ENCODE assay signal across 2 cellular contexts in genomic region chr1:145714524-145715111, GRCh38.
A peak's percentile ranks its signal among the peaks of the same experiment; 100 is the strongest.
TF ChIP-seq lines count a peak whose summit lies in the region.

No MANE protein-coding gene starts in this region.

TF ChIP-seq in A549, 52 proteins besides CTCF, POLR2A, EP300 and RAD21:
- TF ChIP-seq, protein P1, sequence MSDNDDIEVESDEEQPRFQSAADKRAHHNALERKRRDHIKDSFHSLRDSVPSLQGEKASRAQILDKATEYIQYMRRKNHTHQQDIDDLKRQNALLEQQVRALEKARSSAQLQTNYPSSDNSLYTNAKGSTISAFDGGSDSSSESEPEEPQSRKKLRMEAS (IDR thresholded peaks at IDR 0.05) = no peak
- TF ChIP-seq FOSL2 (IDR thresholded peaks at IDR 0.05) = no peak
- no peak for TF ChIP-seq FOSL2 (CRISPR knock-in tag; IDR thresholded peaks at IDR 0.05)
- TF ChIP-seq, protein P2, sequence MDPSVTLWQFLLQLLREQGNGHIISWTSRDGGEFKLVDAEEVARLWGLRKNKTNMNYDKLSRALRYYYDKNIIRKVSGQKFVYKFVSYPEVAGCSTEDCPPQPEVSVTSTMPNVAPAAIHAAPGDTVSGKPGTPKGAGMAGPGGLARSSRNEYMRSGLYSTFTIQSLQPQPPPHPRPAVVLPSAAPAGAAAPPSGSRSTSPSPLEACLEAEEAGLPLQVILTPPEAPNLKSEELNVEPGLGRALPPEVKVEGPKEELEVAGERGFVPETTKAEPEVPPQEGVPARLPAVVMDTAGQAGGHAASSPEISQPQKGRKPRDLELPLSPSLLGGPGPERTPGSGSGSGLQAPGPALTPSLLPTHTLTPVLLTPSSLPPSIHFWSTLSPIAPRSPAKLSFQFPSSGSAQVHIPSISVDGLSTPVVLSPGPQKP (IDR thresholded peaks at IDR 0.05; ENCODE audit: low read depth, low read length) = no peak
- TF ChIP-seq CBX8 (IDR thresholded peaks at IDR 0.05) = no peak
- TF ChIP-seq HEYL (CRISPR knock-in tag; IDR thresholded peaks at IDR 0.05) = no peak
TF ChIP-seq in A549: peak in this region for 0.

TF ChIP-seq in WTC11, 78 proteins besides CTCF, POLR2A, EP300 and RAD21:
- TF ChIP-seq CREB1 (CRISPR knock-in tag; IDR thresholded peaks at IDR 0.05) (no peak), GABPB1 (CRISPR knock-in tag; IDR thresholded peaks at IDR 0.05) (peak; percentile 18; the same call in 1 of the 2 replicates)
